ENCODE assay signal across 1 cellular context in the genomic region with DNA sequence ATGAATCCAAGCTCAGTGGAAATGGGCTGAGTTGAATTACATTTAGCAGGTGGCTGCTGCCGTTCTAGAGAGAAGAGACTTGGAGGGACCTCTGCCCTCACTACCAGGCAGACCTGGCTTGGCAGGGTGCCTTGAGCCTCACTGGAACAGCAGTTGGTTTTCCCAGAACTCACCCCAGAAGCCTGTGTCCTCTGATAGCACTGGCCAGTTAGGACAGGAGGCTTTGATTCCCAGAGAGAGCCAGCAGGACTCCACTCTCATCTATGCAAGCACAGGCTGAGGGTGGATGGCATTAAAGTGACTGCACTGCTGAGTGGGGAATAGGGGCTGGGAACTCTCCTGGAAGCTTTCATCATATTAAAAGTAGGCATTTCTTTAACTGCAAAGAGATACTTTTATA.
TF ChIP-seq lines count a peak whose summit lies in the region.

No MANE protein-coding gene starts in this region.

TF ChIP-seq in K562, 482 proteins besides CTCF, POLR2A, EP300 and RAD21 (continued from another document):
- no peak for TF ChIP-seq SETDB1 (IDR thresholded peaks at IDR 0.05; ENCODE audit: low read length)
- TF ChIP-seq, protein P1, sequence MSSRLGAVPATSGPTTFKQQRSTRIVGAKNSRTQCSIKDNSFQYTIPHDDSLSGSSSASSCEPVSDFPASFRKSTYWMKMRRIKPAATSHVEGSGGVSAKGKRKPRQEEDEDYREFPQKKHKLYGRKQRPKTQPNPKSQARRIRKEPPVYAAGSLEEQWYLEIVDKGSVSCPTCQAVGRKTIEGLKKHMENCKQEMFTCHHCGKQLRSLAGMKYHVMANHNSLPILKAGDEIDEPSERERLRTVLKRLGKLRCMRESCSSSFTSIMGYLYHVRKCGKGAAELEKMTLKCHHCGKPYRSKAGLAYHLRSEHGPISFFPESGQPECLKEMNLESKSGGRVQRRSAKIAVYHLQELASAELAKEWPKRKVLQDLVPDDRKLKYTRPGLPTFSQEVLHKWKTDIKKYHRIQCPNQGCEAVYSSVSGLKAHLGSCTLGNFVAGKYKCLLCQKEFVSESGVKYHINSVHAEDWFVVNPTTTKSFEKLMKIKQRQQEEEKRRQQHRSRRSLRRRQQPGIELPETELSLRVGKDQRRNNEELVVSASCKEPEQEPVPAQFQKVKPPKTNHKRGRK (tag; IDR thresholded peaks at IDR 0.05), result no peak
- TF ChIP-seq POLR2AphosphoS5 (IDR thresholded peaks at IDR 0.05; ENCODE audit: control insufficient read depth, insufficient read depth, low read depth, low read length), result no peak
- peak; percentile 39; the same call in 1 of the 2 replicates for TF ChIP-seq ARID1B (IDR thresholded peaks at IDR 0.05)
- peak; percentile 38; the same call in 1 of the 2 replicates for TF ChIP-seq CBFA2T3 (IDR thresholded peaks at IDR 0.05)
- no peak for TF ChIP-seq NFRKB (IDR thresholded peaks at IDR 0.05; ENCODE audit: low read depth)
- TF ChIP-seq RBFOX2 (IDR thresholded peaks at IDR 0.05; ENCODE audit: low read depth, low read length), result no peak
- TF ChIP-seq ZNF707 (CRISPR knock-in tag; conservative IDR thresholded peaks at IDR 0.05), result no peak
TF ChIP-seq in K562: peak in this region for 3.
